In genomic region chr10:69553328-69553727, GRCh38 we compare ENCODE assay signal across 39 cellular contexts. TPM values are rescaled to one million over a fixed set of nuclear protein-coding genes. Genes with fewer than 3 reads are reported as not detected.
"Had no signal": no experiment of that assay in that cellular context is flagged by ENCODE, and none has a peak within 500 bp of the region (broad histone marks: within the 10 kb centered on the region; RNA-seq: fewer than 3 reads in every experiment).

No MANE protein-coding gene starts in this region.

- H3K36me3 ChIP-seq: MG63 had no signal

- DNase-seq: Karpas-422, Kasumi-1, MG63, MM.1S, MV-4-11, NCI-H1048, NCI-H1092, NCI-H1092 treated with DMSO at 0.1 percent for 48 hours, NCI-H1105, NCI-H1105 treated with DMSO at 0.1 percent for 48 hours, NCI-H1417, NCI-H1417 treated with DMSO at 0.1 percent for 48 hours, NCI-H1436, NCI-H1436 treated with DMSO at 0.1 percent for 48 hours, NCI-H146, NCI-H1694, NCI-H1694 treated with DMSO at 0.1 percent for 48 hours, NCI-H187, NCI-H187 treated with DMSO at 0.1 percent for 48 hours, NCI-H1930, NCI-H2029, NCI-H2029 treated with DMSO at 0.1 percent for 48 hours, NCI-H2081, NCI-H2081 treated with DMSO at 0.1 percent for 48 hours, NCI-H2107, NCI-H2171, NCI-H2171 treated with DMSO at 0.1 percent for 48 hours, NCI-H2227 treated with DMSO at 0.1 percent for 48 hours, NCI-H226, NCI-H345, NCI-H446, NCI-H446 treated with DMSO at 0.1 percent for 48 hours, NCI-H510A, NCI-H510A treated with DMSO at 0.1 percent for 48 hours, NCI-H524 had no signal

- H3K4me3 ChIP-seq: MG63 had no signal

RNA-seq across cellular contexts. Expression of gene NEUROG3, which starts 19.9 kb away (rescaled TPM):
- total RNA-seq: LHCN-M2, M059J, MCF 10A, NCI-H460 had no signal
